In genomic region chr19:48991011-48991609, GRCh38 we compare ENCODE assay signal across 13 cellular contexts. TPM values are rescaled to one million over a fixed set of nuclear protein-coding genes. Genes with fewer than 3 reads are reported as not detected.
DNase-seq lines count a peak whose midpoint lies in the region; ATAC-seq and TF ChIP-seq lines count a peak whose summit lies in the region.
"Had no signal": no experiment of that assay in that cellular context is flagged by ENCODE, and none has a peak within 500 bp of the region (broad histone marks: within the 10 kb centered on the region; RNA-seq: fewer than 3 reads in every experiment).

No MANE protein-coding gene starts in this region.

- H3K27ac ChIP-seq in C4-2B (peak overlapping the region; percentile 92; the same call in 1 of the 2 replicates), esophagus muscularis mucosa (replicated peaks in 1 of 4) (peak overlapping the region; percentile 93 to 96 (median 94)), sigmoid colon (peak overlapping the region in 3 of 4 donors; percentile 88 to 97 (median 88))

- H3K79me2 ChIP-seq in Loucy (ENCODE audit: insufficient read depth, low read length): peaks cover 55% of the 10 kb centered on the region

- DNase-seq in esophagus muscularis mucosa (ENCODE audit: extremely low spot score) (no peak), sigmoid colon (peak; percentile 67), GM13976 (ENCODE audit: low spot score) (no peak), NCI-H1417 (lab: John Stamatoyannopoulos, UW) (no peak), sciatic nerve (ENCODE audit: low spot score) (no peak)
- DNase-seq: activated CD4-positive, alpha-beta T cell treated with anti-CD3 and anti-CD28 coated beads for 4 hours; GF-D8; NCI-H187 had no signal

- no peaks in the 10 kb centered on the region for H3K27me3 ChIP-seq in Loucy (ENCODE audit: insufficient read depth, low read length, poor library complexity, severe bottlenecking)
- H3K27me3 ChIP-seq in esophagus muscularis mucosa: no peaks in the 10 kb centered on the region
- H3K27me3 ChIP-seq in sigmoid colon: no peaks in the 10 kb centered on the region

- TF ChIP-seq POLR2A in esophagus muscularis mucosa (IDR thresholded peaks at IDR 0.05; ENCODE audit: low read depth) (no peak), sigmoid colon (IDR thresholded peaks at IDR 0.05) (no peak)

- no peaks in the 10 kb centered on the region; the same call in 1 of the 2 replicates for H3K36me3 ChIP-seq in Loucy (ENCODE audit: insufficient read depth, low read length)
- peaks cover 10 to 46% (median 33%) of the 10 kb centered on the region in 4 donors for H3K36me3 ChIP-seq in esophagus muscularis mucosa
- H3K36me3 ChIP-seq in sigmoid colon: peaks cover 0 to 26% (median 8%) of the 10 kb centered on the region in 4 donors

- H3K9me3 ChIP-seq in Loucy (ENCODE audit: insufficient read depth, low read depth, low read length): no peaks in the 10 kb centered on the region
- H3K9me3 ChIP-seq in esophagus muscularis mucosa: no peaks in the 10 kb centered on the region
- no peaks in the 10 kb centered on the region for H3K9me3 ChIP-seq in sigmoid colon

- no peaks in the 10 kb centered on the region for H3F3A ChIP-seq in Loucy (ENCODE audit: low read depth)

- intact Hi-C loops in esophagus muscularis mucosa (cut with DNase I) (no loop called here), sigmoid colon (cut with DNase I) (loop anchor here (5.0 kb wide), 1 partner anchor 156 kb away; no protein-coding TSS in a partner anchor), sciatic nerve (cut with DNase I) (no loop called here)

- peak overlapping the region; percentile 97 for H3K9ac ChIP-seq in Loucy (ENCODE audit: low read depth, low read length, poor library complexity, severe bottlenecking)

- H3K4me3 ChIP-seq in Loucy (ENCODE audit: low read length, poor library complexity, severe bottlenecking) (peak overlapping the region; percentile 89), esophagus muscularis mucosa (peak overlapping the region; percentile 65 to 82 (median 78)), sigmoid colon (peak overlapping the region in 2 of 4 donors; percentile 58 to 61)

- peaks cover 18% of the 10 kb centered on the region for H3K4me1 ChIP-seq in Loucy (ENCODE audit: insufficient read depth, low read length, poor library complexity, severe bottlenecking)
- H3K4me1 ChIP-seq in esophagus muscularis mucosa: peaks cover 36 to 54% (median 48%) of the 10 kb centered on the region in 4 donors
- peaks cover 0 to 42% (median 37%) of the 10 kb centered on the region in 4 donors for H3K4me1 ChIP-seq in sigmoid colon

- peaks cover 21% of the 10 kb centered on the region for H4K20me1 ChIP-seq in Loucy (ENCODE audit: insufficient read depth, low read length, poor library complexity, severe bottlenecking)

- 90% methylated on average over 22 of the region's 22 CpGs for WGBS in esophagus muscularis mucosa
- WGBS in sigmoid colon, 2 donors: 91% methylated on average over 22 of the region's 22 CpGs

- no peaks in the 10 kb centered on the region for H3K9me2 ChIP-seq in Loucy (replicated peaks; ENCODE audit: low read depth, low read length)

- no peak overlapping the region for H2AFZ ChIP-seq in Loucy (ENCODE audit: low read length)

- in situ Hi-C loops in GM13976 (cut with MboI; ENCODE audit: low sequenced_read_pairs, unreplicated experiment): no loop called here

- TF ChIP-seq CTCF in C4-2B (conservative IDR thresholded peaks at IDR 0.05) (no peak), Loucy (conservative IDR thresholded peaks at IDR 0.05; ENCODE audit: low read length) (no peak), esophagus muscularis mucosa (IDR thresholded peaks at IDR 0.05) (no peak), sigmoid colon (IDR thresholded peaks at IDR 0.05) (no peak), GM13976 (IDR thresholded peaks at IDR 0.05; ENCODE audit: borderline replicate concordance, control extremely low read depth, extremely low read depth, insufficient read depth, missing control alignments) (no peak)

- no peak for ATAC-seq in sciatic nerve
- ATAC-seq in GM18517 (IDR thresholded peaks at IDR 0.05; ENCODE audit: unreplicated experiment): no peak

- H3K4me2 ChIP-seq in Loucy (ENCODE audit: low read depth, low read length, poor library complexity, severe bottlenecking): peak overlapping the region; percentile 87

- TF ChIP-seq EP300 in esophagus muscularis mucosa (IDR thresholded peaks at IDR 0.05) (no peak), sigmoid colon (IDR thresholded peaks at IDR 0.05) (no peak)

RNA-seq across cellular contexts. Expression of gene GYS1, which starts 2.0 kb away (rescaled TPM):
- total RNA-seq in esophagus muscularis mucosa (10 to 100 TPM; 33.3 to 39.3 (median 37.3) TPM), sigmoid colon (10 to 100 TPM; 11.7 to 19.4 (median 17.8) TPM), sciatic nerve (42.0 TPM)
- polyA plus RNA-seq in sigmoid colon: 10 to 100 TPM; 14.4 to 32.7 (median 14.8) TPM

RNA-seq across cellular contexts. Expression of gene RUVBL2, which starts 2.6 kb away (rescaled TPM):
- total RNA-seq in esophagus muscularis mucosa (100 to 1,000 TPM in 2 of 4 donors, 10 to 100 TPM in 2; 72.7 to 113 (median 97.6) TPM), sigmoid colon (10 to 100 TPM; 49.3 to 82.3 (median 64.0) TPM), sciatic nerve (29.9 TPM)
- polyA plus RNA-seq in sigmoid colon: 10 to 100 TPM; 36.6 to 98.8 (median 55.9) TPM

RNA-seq across cellular contexts. Expression of gene LHB, which starts 25.8 kb away (rescaled TPM):
- total RNA-seq in esophagus muscularis mucosa: not detected
- total RNA-seq in sigmoid colon: not detected
- polyA plus RNA-seq in sigmoid colon: not detected
- total RNA-seq in sciatic nerve: not detected
- total RNA-seq: HT1080, mononuclear cell had no signal

RNA-seq across cellular contexts. Expression of gene FTL, which starts 26.0 kb away (rescaled TPM):
- total RNA-seq in esophagus muscularis mucosa (1,000 to 10,000 TPM; 3,246 to 4,339 (median 3,896) TPM), sigmoid colon (1,000 to 10,000 TPM; 2,871 to 3,975 (median 3,459) TPM), sciatic nerve (3,094 TPM)
- 1,000 to 10,000 TPM; 2,999 to 9,923 (median 8,398) TPM for polyA plus RNA-seq in sigmoid colon

RNA-seq across cellular contexts. Expression of gene CGB3, which starts 33.0 kb away (rescaled TPM):
- not detected for total RNA-seq in esophagus muscularis mucosa
- total RNA-seq in sigmoid colon: not detected
- not detected for polyA plus RNA-seq in sigmoid colon
- total RNA-seq in sciatic nerve: not detected
- total RNA-seq: HT1080, mononuclear cell had no signal
